16 cellular contexts compared by ENCODE assay signal in the genomic region with DNA sequence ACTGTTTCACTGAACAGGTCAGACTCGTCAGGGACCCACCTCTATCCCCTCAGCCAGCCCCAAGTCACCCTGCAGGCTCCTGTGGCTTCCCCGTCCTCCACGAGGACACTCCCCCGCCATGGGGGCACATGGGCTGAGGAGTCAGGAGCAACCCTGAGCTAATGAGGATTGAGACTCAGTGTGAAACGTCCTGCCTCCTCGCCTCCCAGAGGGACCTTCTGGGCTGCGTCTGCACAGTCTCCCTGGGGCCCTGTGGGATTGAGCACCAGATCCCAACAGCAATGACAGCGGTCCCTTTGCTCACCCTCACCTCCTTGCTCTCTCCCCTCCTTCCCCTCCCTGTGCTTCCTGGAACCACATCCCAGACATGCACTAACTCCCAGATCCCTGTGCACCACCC.
"Had no signal": no experiment of that assay in that cellular context is flagged by ENCODE, and none has a peak within 500 bp of the region (broad histone marks: within the 10 kb centered on the region; RNA-seq: fewer than 3 reads in every experiment).

No MANE protein-coding gene starts in this region.

- H3K9me3 ChIP-seq: heart left ventricle, pancreas had no signal

- ATAC-seq: effector memory CD8-positive, alpha-beta T cell; left colon; natural killer cell; pancreas; right cardiac atrium had no signal

- H3K4me1 ChIP-seq: heart left ventricle, pancreas had no signal

- H3K27me3 ChIP-seq: heart left ventricle, pancreas had no signal

- H3K4me3 ChIP-seq: heart left ventricle, pancreas had no signal

- H3K4me1 Mint-ChIP-seq: natural killer cell had no signal

- DNase-seq: effector memory CD8-positive, alpha-beta T cell; foreskin melanocyte; heart left ventricle; hippocampal formation; left colon; natural killer cell; occipital lobe; pancreas; right cardiac atrium; small intestine; stimulated activated CD4-positive, alpha-beta T cell treated with anti-CD3 and anti-CD28 coated beads, Interleukin-12 subunit alpha, Interleukin-12 subunit beta, amount 100 ng/mL, for 4 hours; stimulated activated naive CD4-positive, alpha-beta T cell treated with Interleukin-2 at 50 U/mL for 16 hours; trophoblast cell had no signal

- FAIRE-seq: colon, pancreas, small intestine had no signal

- H3K27me3 Mint-ChIP-seq: dendritic cell treated with granulocyte-macrophage colony-stimulating factor and Interleukin-4, amounts not matched to agents 40 ng/mL and 50 ng/mL, for 4 days; progenitor cell of endocrine pancreas had no signal

- H3K27ac ChIP-seq: heart left ventricle, pancreas had no signal

- H3K36me3 ChIP-seq: heart left ventricle, pancreas had no signal

- H3K9me3 Mint-ChIP-seq: dendritic cell treated with granulocyte-macrophage colony-stimulating factor and Interleukin-4, amounts not matched to agents 40 ng/mL and 50 ng/mL, for 4 days; effector memory CD8-positive, alpha-beta T cell; natural killer cell had no signal

- H3K27ac Mint-ChIP-seq: dendritic cell treated with granulocyte-macrophage colony-stimulating factor and Interleukin-4, amounts not matched to agents 40 ng/mL and 50 ng/mL, for 4 days; effector memory CD8-positive, alpha-beta T cell; natural killer cell; progenitor cell of endocrine pancreas had no signal

- H3K36me3 Mint-ChIP-seq: natural killer cell had no signal

- H3K4me3 Mint-ChIP-seq: dendritic cell treated with granulocyte-macrophage colony-stimulating factor and Interleukin-4, amounts not matched to agents 40 ng/mL and 50 ng/mL, for 4 days; effector memory CD8-positive, alpha-beta T cell; natural killer cell had no signal
